15 cellular contexts compared by ENCODE assay signal in the genomic region with DNA sequence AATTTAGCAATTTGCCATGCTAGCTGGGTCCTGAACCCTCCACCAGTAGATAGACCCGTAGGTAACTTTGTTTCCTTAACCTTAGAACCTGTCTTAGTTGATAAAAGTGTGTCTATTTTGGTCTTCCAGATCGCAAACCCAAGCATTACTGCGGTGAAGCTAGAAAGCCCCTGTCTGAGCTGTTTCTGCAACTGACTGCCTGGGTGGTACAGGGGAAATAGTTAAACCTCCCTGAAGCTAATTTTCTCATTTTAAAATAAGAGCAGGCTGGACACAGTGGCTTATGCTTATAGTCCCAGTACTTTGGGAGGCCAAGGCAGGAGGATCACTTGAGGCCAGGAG.
DNase-seq lines count a peak whose midpoint lies in the region; ATAC-seq and TF ChIP-seq lines count a peak whose summit lies in the region.
"Had no signal": no experiment of that assay in that cellular context is flagged by ENCODE, and none has a peak within 500 bp of the region (broad histone marks: within the 10 kb centered on the region; RNA-seq: fewer than 3 reads in every experiment).

No MANE protein-coding gene starts in this region.

- H3K27me3 ChIP-seq in body of pancreas (no peaks in the 10 kb centered on the region), colonic mucosa (no peaks in the 10 kb centered on the region)
- H3K27me3 ChIP-seq: breast epithelium had no signal

- H3K4me3 ChIP-seq in body of pancreas (no peak overlapping the region), colonic mucosa (no peak overlapping the region)
- H3K4me3 ChIP-seq: breast epithelium had no signal

- H3K9me3 Mint-ChIP-seq in stimulated activated memory B cell treated with anti-CD40 and anti-IgM and Interleukin-4, amounts not matched to agents 10 μg/mL and 1 μg/mL and 100 μg/mL, for 72 hours, result no peaks in the 10 kb centered on the region
- H3K9me3 Mint-ChIP-seq: H9 had no signal

- no peak overlapping the region for H3K9ac ChIP-seq in colonic mucosa (ENCODE audit: low read depth in 2 of 2, low read length in 2 of 2)

- no peaks in the 10 kb centered on the region for H3K27me3 Mint-ChIP-seq in stimulated activated memory B cell treated with anti-CD40 and anti-IgM and Interleukin-4, amounts not matched to agents 10 μg/mL and 1 μg/mL and 100 μg/mL, for 72 hours

- H3K4me3 Mint-ChIP-seq in stimulated activated memory B cell treated with anti-CD40 and anti-IgM and Interleukin-4, amounts not matched to agents 10 μg/mL and 1 μg/mL and 100 μg/mL, for 72 hours, result peak overlapping the region; percentile 40
- H3K4me3 Mint-ChIP-seq: H9 had no signal

- no peak for DNase-seq in body of pancreas
- no peak for DNase-seq in colonic mucosa
- DNase-seq in mucosa of gallbladder (ENCODE audit: low spot score), result no peak
- no peak for DNase-seq in medulla oblongata (ENCODE audit: extremely low spot score)
- DNase-seq: activated T-cell treated with anti-CD3 and anti-CD28 coated beads for 4 hours, DMS153, H9, islet precursor cell, NCI-H748 treated with DMSO at 0.1 percent for 48 hours, T-helper 9 cell had no signal

- H3K4me1 ChIP-seq in body of pancreas (no peaks in the 10 kb centered on the region), colonic mucosa (no peaks in the 10 kb centered on the region)

- H3K9me3 ChIP-seq in body of pancreas (no peaks in the 10 kb centered on the region), colonic mucosa (no peaks in the 10 kb centered on the region)
- H3K9me3 ChIP-seq: breast epithelium had no signal

- no peak for TF ChIP-seq POLR2A in body of pancreas (IDR thresholded peaks at IDR 0.05)

- WGBS in body of pancreas, 2 donors, result 65 to 68% methylated on average over 3 of the region's 3 CpGs

- ATAC-seq in GM19023 (IDR thresholded peaks at IDR 0.05; ENCODE audit: unreplicated experiment), result peak; percentile 80
- ATAC-seq in HG02610 (IDR thresholded peaks at IDR 0.05; ENCODE audit: unreplicated experiment), result peak; percentile 81
- peak; percentile 53 for ATAC-seq in HG03558 (IDR thresholded peaks at IDR 0.05; ENCODE audit: extremely low read depth, unreplicated experiment)
- ATAC-seq in stimulated activated memory B cell treated with anti-CD40 and anti-IgM and Interleukin-4, amounts not matched to agents 10 μg/mL and 1 μg/mL and 100 μg/mL, for 72 hours, result peak; percentile 81
- no peak for ATAC-seq in body of pancreas

- H3K27ac ChIP-seq in body of pancreas (no peak overlapping the region), colonic mucosa (no peak overlapping the region)

- intact Hi-C loops in body of pancreas (cut with DNase I), result no loop called here
- intact Hi-C loops in colonic mucosa (cut with DNase I), result no loop called here

- H3K36me3 Mint-ChIP-seq in stimulated activated memory B cell treated with anti-CD40 and anti-IgM and Interleukin-4, amounts not matched to agents 10 μg/mL and 1 μg/mL and 100 μg/mL, for 72 hours, result no peaks in the 10 kb centered on the region

- no peaks in the 10 kb centered on the region for H3K36me3 ChIP-seq in body of pancreas (replicated peaks in 1 of 2; ENCODE audit: insufficient read depth in 1 of 2, low read depth in 2 of 2)
- no peaks in the 10 kb centered on the region for H3K36me3 ChIP-seq in colonic mucosa
- H3K36me3 ChIP-seq: breast epithelium had no signal

- TF ChIP-seq CTCF in body of pancreas (IDR thresholded peaks at IDR 0.05), result no peak
- no peak for TF ChIP-seq CTCF in colonic mucosa (IDR thresholded peaks at IDR 0.05)

- H3K27ac Mint-ChIP-seq in stimulated activated memory B cell treated with anti-CD40 and anti-IgM and Interleukin-4, amounts not matched to agents 10 μg/mL and 1 μg/mL and 100 μg/mL, for 72 hours, result peak overlapping the region; percentile 69
- H3K27ac Mint-ChIP-seq: H9 had no signal

- peaks cover 39% of the 10 kb centered on the region for H3K4me1 Mint-ChIP-seq in stimulated activated memory B cell treated with anti-CD40 and anti-IgM and Interleukin-4, amounts not matched to agents 10 μg/mL and 1 μg/mL and 100 μg/mL, for 72 hours
